In genomic region chr3:197791120-197792018, GRCh38 we compare ENCODE assay signal across 1 cellular context.
A peak's percentile ranks its signal among the peaks of the same experiment; 100 is the strongest.
TF ChIP-seq lines count a peak whose summit lies in the region.

TSS of gene LRCH3 (plus strand) at chr3:197791254. CDS start at chr3:197791279, 25 bp downstream.

TF ChIP-seq in HepG2, 621 proteins besides CTCF, POLR2A, EP300 and RAD21 (continued from another document and continues in another):
- TF ChIP-seq PRDM10 (CRISPR knock-in tag; IDR thresholded peaks at IDR 0.05; ENCODE audit: low read depth) (0 out of 2 replicates have a peak, but pooled peaks have one; percentile 43), ZNF567 (CRISPR knock-in tag; IDR thresholded peaks at IDR 0.05; ENCODE audit: borderline replicate concordance) (0 out of 2 replicates have a peak, but pooled peaks have one; percentile 78), KDM5B (CRISPR knock-in tag; IDR thresholded peaks at IDR 0.05; ENCODE audit: borderline replicate concordance) (peak; percentile 88), ATF3 (CRISPR knock-in tag; IDR thresholded peaks at IDR 0.05) (peak; percentile 78), ZNF468 (CRISPR knock-in tag; IDR thresholded peaks at IDR 0.05) (no peak), MTF2 (CRISPR knock-in tag; IDR thresholded peaks at IDR 0.05; ENCODE audit: borderline replicate concordance) (peak; percentile 55; the same call in 1 of the 2 replicates), GATAD1 (CRISPR knock-in tag; IDR thresholded peaks at IDR 0.05) (peak; percentile 65), ZC3H13 (CRISPR knock-in tag; IDR thresholded peaks at IDR 0.05) (no peak), ZNF367 (CRISPR knock-in tag; IDR thresholded peaks at IDR 0.05; ENCODE audit: borderline replicate concordance) (no peak), ZNF484 (CRISPR knock-in tag; IDR thresholded peaks at IDR 0.05; ENCODE audit: borderline replicate concordance, low read depth) (no peak; the same call in 1 of the 2 replicates), ZZZ3 (CRISPR knock-in tag; IDR thresholded peaks at IDR 0.05; ENCODE audit: borderline replicate concordance) (peak; percentile 69; the same call in 1 of the 2 replicates), ZNF674 (CRISPR knock-in tag; IDR thresholded peaks at IDR 0.05; ENCODE audit: low read depth) (peak; percentile 65; the same call in 1 of the 2 replicates), HIC2 (CRISPR knock-in tag; IDR thresholded peaks at IDR 0.05; ENCODE audit: low read depth) (no peak), ZNF777 (CRISPR knock-in tag; IDR thresholded peaks at IDR 0.05) (peak; percentile 90), ZNF501 (CRISPR knock-in tag; IDR thresholded peaks at IDR 0.05) (peak; percentile 84; the same call in 1 of the 2 replicates), ELK4 (CRISPR knock-in tag; IDR thresholded peaks at IDR 0.05; ENCODE audit: borderline replicate concordance) (no peak), NKX3-1 (CRISPR knock-in tag; IDR thresholded peaks at IDR 0.05) (0 out of 2 replicates have a peak, but pooled peaks have one; percentile 61), RORA (CRISPR knock-in tag; IDR thresholded peaks at IDR 0.05) (no peak), UBTF (CRISPR knock-in tag; IDR thresholded peaks at IDR 0.05) (peak; percentile 98), ZNF44 (CRISPR knock-in tag; IDR thresholded peaks at IDR 0.05) (peak; percentile 88; the same call in 1 of the 2 replicates), SNAPC5 (CRISPR knock-in tag; IDR thresholded peaks at IDR 0.05; ENCODE audit: borderline replicate concordance) (no peak), JUNB (CRISPR knock-in tag; IDR thresholded peaks at IDR 0.05; ENCODE audit: borderline replicate concordance) (no peak), ZMYM4 (CRISPR knock-in tag; IDR thresholded peaks at IDR 0.05) (peak; percentile 72), NRL (CRISPR knock-in tag; IDR thresholded peaks at IDR 0.05; ENCODE audit: borderline replicate concordance) (peak; percentile 91), MZF1 (CRISPR knock-in tag; IDR thresholded peaks at IDR 0.05; ENCODE audit: borderline replicate concordance) (no peak), ZNF350 (CRISPR knock-in tag; IDR thresholded peaks at IDR 0.05; ENCODE audit: borderline replicate concordance, low read depth) (peak; percentile 75; the same call in 1 of the 2 replicates), MAF1 (CRISPR knock-in tag; IDR thresholded peaks at IDR 0.05; ENCODE audit: borderline replicate concordance) (peak; percentile 67; the same call in 1 of the 2 replicates), NFATC3 (CRISPR knock-in tag; IDR thresholded peaks at IDR 0.05) (peak; percentile 86), DMAP1 (CRISPR knock-in tag; IDR thresholded peaks at IDR 0.05) (peak; percentile 88; the same call in 1 of the 2 replicates), ZNF891 (CRISPR knock-in tag; IDR thresholded peaks at IDR 0.05) (peak; percentile 87; the same call in 1 of the 2 replicates), KDM3A (CRISPR knock-in tag; IDR thresholded peaks at IDR 0.05; ENCODE audit: low read depth) (peak; percentile 74; the same call in 1 of the 2 replicates), ZNF10 (CRISPR knock-in tag; IDR thresholded peaks at IDR 0.05; ENCODE audit: borderline replicate concordance, low read depth) (no peak), ZNF614 (CRISPR knock-in tag; IDR thresholded peaks at IDR 0.05; ENCODE audit: borderline replicate concordance) (peak; percentile 90; the same call in 1 of the 2 replicates), BRCA1 (CRISPR knock-in tag; IDR thresholded peaks at IDR 0.05) (no peak), ZEB1 (IDR thresholded peaks at IDR 0.05; ENCODE audit: insufficient replicate concordance, low read depth) (no peak), ZKSCAN1 (IDR thresholded peaks at IDR 0.05; ENCODE audit: low read length) (no peak), ZNF280D (CRISPR knock-in tag; IDR thresholded peaks at IDR 0.05) (peak; percentile 19; the same call in 1 of the 2 replicates), KDM1A (CRISPR knock-in tag; IDR thresholded peaks at IDR 0.05) (no peak), MYC (CRISPR knock-in tag; IDR thresholded peaks at IDR 0.05; ENCODE audit: borderline replicate concordance) (peak; percentile 71; the same call in 1 of the 2 replicates), RXRB (CRISPR knock-in tag; IDR thresholded peaks at IDR 0.05; ENCODE audit: borderline replicate concordance) (peak; percentile 61), BHLHE40 (IDR thresholded peaks at IDR 0.05; ENCODE audit: low read length) (no peak), CHD2 (IDR thresholded peaks at IDR 0.05; ENCODE audit: low read depth, low read length) (no peak), RARG (CRISPR knock-in tag; IDR thresholded peaks at IDR 0.05; ENCODE audit: low read depth) (no peak), ZNF121 (CRISPR knock-in tag; IDR thresholded peaks at IDR 0.05) (peak; percentile 38; the same call in 1 of the 2 replicates), RARA (CRISPR knock-in tag; IDR thresholded peaks at IDR 0.05) (no peak; the same call in 1 of the 2 replicates), HNF4G (IDR thresholded peaks at IDR 0.05; ENCODE audit: borderline replicate concordance, low read depth, low read length) (no peak; the same call in 1 of the 2 replicates), HNF4G (CRISPR knock-in tag; IDR thresholded peaks at IDR 0.05; ENCODE audit: borderline replicate concordance, low read depth) (peak; percentile 61; the same call in 1 of the 2 replicates)
